8 cellular contexts compared by ENCODE assay signal in genomic region chr13:74026753-74027152, GRCh38.
DNase-seq lines count a peak whose midpoint lies in the region; ATAC-seq lines count a peak whose summit lies in the region.

No MANE protein-coding gene starts in this region.

- peaks cover 0 to 3% (median 0%) of the 10 kb centered on the region in 3 donors for H3K9me3 Mint-ChIP-seq in T-cell

- peak overlapping the region; percentile 74 to 84 (median 76) for H3K4me3 Mint-ChIP-seq in T-cell

- H3K36me3 Mint-ChIP-seq in T-cell: peaks cover 27% of the 10 kb centered on the region

- peak; percentile 37 to 80 (median 68) for DNase-seq in T-cell
- DNase-seq in astrocyte of the hippocampus (ENCODE audit: low read depth, low spot score): peak; percentile 39
- DNase-seq in stimulated activated CD4-positive, alpha-beta T cell treated with anti-CD3 and anti-CD28 coated beads, Interleukin-12 subunit alpha, Interleukin-12 subunit beta, amount 100 ng/mL, for 4 hours: peak; percentile 43
- DNase-seq in NCI-H1048 (lab: John Stamatoyannopoulos, UW): no peak
- no peak for DNase-seq in NCI-H1417 treated with DMSO at 0.1 percent for 48 hours (lab: John Stamatoyannopoulos, UW)
- no peak for DNase-seq in DMS 273 (lab: John Stamatoyannopoulos, UW; ENCODE audit: unreplicated experiment)

- peak overlapping the region; percentile 92 to 98 for H3K27ac Mint-ChIP-seq in T-cell

- no peaks in the 10 kb centered on the region for H3K27me3 Mint-ChIP-seq in T-cell

- POLR2A ChIA-PET in T-cell (lab: Charles Lee): interaction anchor here in 1 of 2 donors (0.6 to 2.0 kb wide), 4 partner anchors 11 to 261 kb away, joined by 3 to 9 read pairs (median 8); no protein-coding TSS in a partner anchor

- CTCF ChIA-PET in T-cell (lab: Charles Lee): interaction anchor here (0.6 to 1.5 kb wide), 9 partner anchors 9 to 262 kb away, joined by 3 to 15 read pairs (median 3); no protein-coding TSS in a partner anchor

- ATAC-seq in GM18520 (IDR thresholded peaks at IDR 0.05; ENCODE audit: unreplicated experiment) (peak; percentile 92), HG02938 (IDR thresholded peaks at IDR 0.05; ENCODE audit: unreplicated experiment) (peak; percentile 86), T-cell (replicated peaks in 1 of 4) (peak; percentile 91 to 99 (median 98))

- H3K4me1 Mint-ChIP-seq in T-cell: peaks cover 87 to 93% (median 88%) of the 10 kb centered on the region in 3 donors

Comparison
In these comparisons a context has a peak if more than half of its experiments do, and no peak if none do; other contexts are left out.
1. DNase-seq: peak in T-cell (34 of 34), astrocyte of the hippocampus (single experiment) and stimulated activated CD4-positive, alpha-beta T cell treated with anti-CD3 and anti-CD28 coated beads, Interleukin-12 subunit alpha, Interleukin-12 subunit beta, amount 100 ng/mL, for 4 hours (single experiment); none in NCI-H1048 (single experiment), NCI-H1417 treated with DMSO at 0.1 percent for 48 hours (single experiment) and DMS 273 (single experiment).
2. Peak in every context shown above with its lines, with median percentiles within 50 percentile points of each other: ATAC-seq.